ENCODE assay signal across 16 cellular contexts in genomic region chr9:105432247-105432857, GRCh38.
"Had no signal": no experiment of that assay in that cellular context is flagged by ENCODE, and none has a peak within 500 bp of the region (broad histone marks: within the 10 kb centered on the region; RNA-seq: fewer than 3 reads in every experiment).

No MANE protein-coding gene starts in this region.

- H3K4me3 ChIP-seq: lower lobe of right lung, skin epidermis had no signal

- H3K4me1 ChIP-seq: lower lobe of right lung had no signal

- H3K27ac Mint-ChIP-seq: activated CD8-positive, alpha-beta T cell treated with anti-CD3 and anti-CD28 coated beads, Interleukin-2, amount 10 ng/mL, durations not matched to agents 7 days and 5 days; dendritic cell treated with granulocyte-macrophage colony-stimulating factor and Interleukin-4, amounts not matched to agents 40 ng/mL and 50 ng/mL, for 4 days; effector memory CD8-positive, alpha-beta T cell; natural killer cell; T-cell had no signal

- H3K4me3 Mint-ChIP-seq: activated CD8-positive, alpha-beta T cell treated with anti-CD3 and anti-CD28 coated beads, Interleukin-2, amount 10 ng/mL, durations not matched to agents 7 days and 5 days; dendritic cell treated with granulocyte-macrophage colony-stimulating factor and Interleukin-4, amounts not matched to agents 40 ng/mL and 50 ng/mL, for 4 days; effector memory CD8-positive, alpha-beta T cell; natural killer cell; T-cell had no signal

- FAIRE-seq: kidney, urothelium cell line had no signal

- ATAC-seq: activated CD8-positive, alpha-beta T cell treated with anti-CD3 and anti-CD28 coated beads, Interleukin-2, amount 10 ng/mL, durations not matched to agents 7 days and 5 days; effector memory CD8-positive, alpha-beta T cell; lower lobe of right lung; natural killer cell; T-cell had no signal

- H3K36me3 Mint-ChIP-seq: natural killer cell, T-cell had no signal

- H3K36me3 ChIP-seq: lower lobe of right lung had no signal

- H3K4me1 Mint-ChIP-seq: natural killer cell, T-cell had no signal

- H3K9me3 Mint-ChIP-seq: dendritic cell treated with granulocyte-macrophage colony-stimulating factor and Interleukin-4, amounts not matched to agents 40 ng/mL and 50 ng/mL, for 4 days; effector memory CD8-positive, alpha-beta T cell; natural killer cell had no signal

- H3K27ac ChIP-seq: epithelial cell of prostate, lower lobe of right lung, skin epidermis, VCaP had no signal

- H3K27me3 Mint-ChIP-seq: dendritic cell treated with granulocyte-macrophage colony-stimulating factor and Interleukin-4, amounts not matched to agents 40 ng/mL and 50 ng/mL, for 4 days had no signal

- H3K9me3 ChIP-seq: lower lobe of right lung had no signal

- DNase-seq: activated CD4-positive, alpha-beta T cell treated with anti-CD3 and anti-CD28 coated beads for 4 hours; activated CD8-positive, alpha-beta memory T cell treated with anti-CD3 and anti-CD28 coated beads, Interleukin-2, amount 50 U/mL, for 48 hours; activated CD8-positive, alpha-beta T cell treated with anti-CD3 and anti-CD28 coated beads, Interleukin-2, amount 10 ng/mL, durations not matched to agents 7 days and 5 days; activated naive CD4-positive, alpha-beta T cell treated with anti-CD3 and anti-CD28 coated beads, Interleukin-2, amount 50 U/mL, for 16 hours; central memory CD4-positive, alpha-beta T cell; effector memory CD8-positive, alpha-beta T cell; kidney; lower lobe of right lung; natural killer cell; T-cell; T1000 had no signal
